17 cellular contexts compared by ENCODE assay signal in the genomic region with DNA sequence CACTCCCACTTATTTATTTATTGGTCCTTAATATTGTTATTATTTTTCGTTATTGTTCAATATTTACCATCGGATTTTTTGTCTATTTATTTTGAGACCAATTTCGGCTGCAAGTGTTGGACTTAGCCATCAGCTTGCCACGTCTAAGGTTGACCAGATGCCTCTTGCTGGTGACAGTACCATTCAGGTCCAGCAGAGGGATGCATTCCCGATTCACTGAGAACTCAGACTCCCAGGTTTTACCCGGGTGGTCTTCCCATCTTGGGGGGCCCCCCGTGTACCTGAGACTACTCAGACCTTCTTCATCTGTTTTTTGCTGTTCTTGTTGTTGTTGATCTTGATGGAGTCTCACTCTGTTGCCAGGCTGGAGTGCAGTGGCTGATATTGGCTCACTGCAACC.
DNase-seq lines count a peak whose midpoint lies in the region; ATAC-seq and TF ChIP-seq lines count a peak whose summit lies in the region.
"Had no signal": no experiment of that assay in that cellular context is flagged by ENCODE, and none has a peak within 500 bp of the region (broad histone marks: within the 10 kb centered on the region; RNA-seq: fewer than 3 reads in every experiment).

No MANE protein-coding gene starts in this region.

- H3K9me3 Mint-ChIP-seq in natural killer cell: peaks cover 18 to 19% of the 10 kb centered on the region in 2 donors
- H3K9me3 Mint-ChIP-seq in natural killer cell treated with Interleukin-12 subunit alpha and Interleukin-12 subunit beta and Interleukin-15 and Interleukin-18, amount 100 ng/mL, for 72 hours: peaks cover 26% of the 10 kb centered on the region
- H3K9me3 Mint-ChIP-seq in endodermal cell: peaks cover 82% of the 10 kb centered on the region
- peaks cover 55% of the 10 kb centered on the region for H3K9me3 Mint-ChIP-seq in type B pancreatic cell
- peaks cover 14 to 81% (median 59%) of the 10 kb centered on the region in 11 donors for H3K9me3 Mint-ChIP-seq in naive thymus-derived CD4-positive, alpha-beta T cell

- H3K27me3 Mint-ChIP-seq in natural killer cell (ENCODE audit: low read depth in 2 of 2): no peaks in the 10 kb centered on the region
- H3K27me3 Mint-ChIP-seq in natural killer cell treated with Interleukin-12 subunit alpha and Interleukin-12 subunit beta and Interleukin-15 and Interleukin-18, amount 100 ng/mL, for 72 hours: no peaks in the 10 kb centered on the region
- H3K27me3 Mint-ChIP-seq in endodermal cell (ENCODE audit: insufficient read depth): no peaks in the 10 kb centered on the region
- no peaks in the 10 kb centered on the region for H3K27me3 Mint-ChIP-seq in type B pancreatic cell
- H3K27me3 Mint-ChIP-seq in naive thymus-derived CD4-positive, alpha-beta T cell: no peaks in the 10 kb centered on the region

- no peak overlapping the region for H3K9ac ChIP-seq in endodermal cell (ENCODE audit: extremely low read depth, low read length, poor library complexity, severe bottlenecking)
- H3K9ac ChIP-seq: BLaER1 treated with 17β-estradiol and CSF1 and Interleukin-3, amounts not matched to agents 10 nM and 100 nM had no signal

- POLR2A ChIA-PET in naive thymus-derived CD4-positive, alpha-beta T cell (lab: Charles Lee): no interaction called here

- 91 to 92% methylated on average over 6 to 7 of the region's 7 CpGs for WGBS in endodermal cell (ENCODE audit: insufficient coverage in 1 of 2, insufficient read length in 1 of 2), 2 experiments

- H3K4me3 Mint-ChIP-seq in natural killer cell (peak overlapping the region; percentile 3), endodermal cell (no peak overlapping the region), type B pancreatic cell (no peak overlapping the region)
- no peak overlapping the region for H3K4me3 Mint-ChIP-seq in natural killer cell treated with Interleukin-12 subunit alpha and Interleukin-12 subunit beta and Interleukin-15 and Interleukin-18, amount 100 ng/mL, for 72 hours
- peak overlapping the region in 1 of 10 donors; percentile 12 for H3K4me3 Mint-ChIP-seq in naive thymus-derived CD4-positive, alpha-beta T cell

- in situ Hi-C loops in KBM-7 (cut with MboI; ENCODE audit: low pct_unique_long_range_greater_than_20kb, low sequenced_read_pairs): no loop called here

- no peak overlapping the region for H3K27ac ChIP-seq in endodermal cell (ENCODE audit: low read depth, low read length)
- no peak overlapping the region for H3K27ac ChIP-seq in naive thymus-derived CD4-positive, alpha-beta T cell (ENCODE audit: low read depth, low read length)
- H3K27ac ChIP-seq: BLaER1 treated with 17β-estradiol and CSF1 and Interleukin-3, amounts not matched to agents 10 nM and 100 nM; Peyer's patch; testis had no signal

- CTCF ChIA-PET in naive thymus-derived CD4-positive, alpha-beta T cell (lab: Charles Lee): no interaction called here

- H3K27me3 ChIP-seq in endodermal cell (ENCODE audit: control insufficient read depth, insufficient read depth, low read length, poor library complexity, severe bottlenecking): no peaks in the 10 kb centered on the region
- no peaks in the 10 kb centered on the region for H3K27me3 ChIP-seq in naive thymus-derived CD4-positive, alpha-beta T cell (ENCODE audit: control insufficient read depth in 2 of 2, insufficient read depth in 2 of 2, low read length in 2 of 2)
- H3K27me3 ChIP-seq: BLaER1 treated with 17β-estradiol and CSF1 and Interleukin-3, amounts not matched to agents 10 nM and 100 nM; Peyer's patch; testis had no signal

- H3K9me3 ChIP-seq in endodermal cell (ENCODE audit: control insufficient read depth, low read length): peaks cover 45% of the 10 kb centered on the region
- peaks cover 0 to 40% (median 13%) of the 10 kb centered on the region in 3 experiments for H3K9me3 ChIP-seq in naive thymus-derived CD4-positive, alpha-beta T cell (ENCODE audit: control insufficient read depth in 2 of 3, low read length in 3 of 3)
- H3K9me3 ChIP-seq: testis had no signal

- DNase-seq in natural killer cell (no peak), KBM-7 (peak; percentile 19), endodermal cell (peak; percentile 71), type B pancreatic cell (ENCODE audit: extremely low spot score, unreplicated experiment) (peak; percentile 25), GM19238 (ENCODE audit: insufficient read length, low spot score) (no peak)
- DNase-seq in natural killer cell treated with Interleukin-12 subunit alpha and Interleukin-12 subunit beta and Interleukin-15 and Interleukin-18, amount 100 ng/mL, for 72 hours (ENCODE audit: low spot score): no peak
- no peak for DNase-seq in naive thymus-derived CD4-positive, alpha-beta T cell
- DNase-seq: activated CD4-positive, CD25-positive, alpha-beta regulatory T cell; activated CD8-positive, alpha-beta memory T cell treated with anti-CD3 and anti-CD28 coated beads, Interleukin-2, amount 50 U/mL, for 4 hours; activated naive CD4-positive, alpha-beta T cell treated with anti-CD3 and anti-CD28 coated beads, Interleukin-2, amount 50 U/mL, for 16 hours; NCI-H1105 treated with DMSO at 0.1 percent for 48 hours; Peyer's patch; posterior cingulate gyrus; testis had no signal

- peaks cover 13% of the 10 kb centered on the region for H3K36me3 ChIP-seq in endodermal cell (ENCODE audit: control insufficient read depth, insufficient read depth, low read length)
- peaks cover 0 to 8% (median 0%) of the 10 kb centered on the region in 3 experiments for H3K36me3 ChIP-seq in naive thymus-derived CD4-positive, alpha-beta T cell (ENCODE audit: control insufficient read depth in 2 of 3, insufficient read depth in 3 of 3, low read length in 3 of 3)
- H3K36me3 ChIP-seq: Peyer's patch had no signal

- intact Hi-C loops in natural killer cell (cut with micrococcal nuclease): loop anchor here (10.0 kb wide), 2 partner anchors 547 to 937 kb away; no protein-coding TSS in a partner anchor
- intact Hi-C loops in naive thymus-derived CD4-positive, alpha-beta T cell (cut with micrococcal nuclease): no loop called here

- H3K4me3 ChIP-seq in endodermal cell (ENCODE audit: low read length): no peak overlapping the region
- H3K4me3 ChIP-seq in naive thymus-derived CD4-positive, alpha-beta T cell (ENCODE audit: low read length): no peak overlapping the region
- H3K4me3 ChIP-seq: BLaER1 treated with 17β-estradiol and CSF1 and Interleukin-3, amounts not matched to agents 10 nM and 100 nM; Peyer's patch; testis had no signal

- peaks cover 0 to 5% of the 10 kb centered on the region in 2 donors for H3K4me1 Mint-ChIP-seq in natural killer cell
- H3K4me1 Mint-ChIP-seq in natural killer cell treated with Interleukin-12 subunit alpha and Interleukin-12 subunit beta and Interleukin-15 and Interleukin-18, amount 100 ng/mL, for 72 hours (ENCODE audit: low read depth in 2 of 2): no peaks in the 10 kb centered on the region
- no peaks in the 10 kb centered on the region for H3K4me1 Mint-ChIP-seq in endodermal cell
- no peaks in the 10 kb centered on the region for H3K4me1 Mint-ChIP-seq in type B pancreatic cell (ENCODE audit: unreplicated experiment)
- peaks cover 0 to 9% (median 0%) of the 10 kb centered on the region in 7 donors for H3K4me1 Mint-ChIP-seq in naive thymus-derived CD4-positive, alpha-beta T cell

- H3K27ac Mint-ChIP-seq in natural killer cell (no peak overlapping the region), endodermal cell (no peak overlapping the region), type B pancreatic cell (no peak overlapping the region)
- no peak overlapping the region for H3K27ac Mint-ChIP-seq in natural killer cell treated with Interleukin-12 subunit alpha and Interleukin-12 subunit beta and Interleukin-15 and Interleukin-18, amount 100 ng/mL, for 72 hours
- no peak overlapping the region for H3K27ac Mint-ChIP-seq in naive thymus-derived CD4-positive, alpha-beta T cell

- no peaks in the 10 kb centered on the region for H3K4me1 ChIP-seq in endodermal cell (ENCODE audit: control insufficient read depth, insufficient read depth, low read length)
- no peaks in the 10 kb centered on the region for H3K4me1 ChIP-seq in naive thymus-derived CD4-positive, alpha-beta T cell (ENCODE audit: control insufficient read depth in 2 of 2, insufficient read depth in 2 of 2, low read length in 2 of 2)
- H3K4me1 ChIP-seq: Peyer's patch, testis had no signal

- TF ChIP-seq CTCF in natural killer cell (IDR thresholded peaks at IDR 0.05): no peak
- peak; percentile 58 for TF ChIP-seq CTCF in endodermal cell (conservative IDR thresholded peaks at IDR 0.05)
- TF ChIP-seq CTCF in type B pancreatic cell (conservative IDR thresholded peaks at IDR 0.05): peak; percentile 55

- ATAC-seq in natural killer cell (no peak), HG03196 (IDR thresholded peaks at IDR 0.05; ENCODE audit: unreplicated experiment) (no peak)
- no peak for ATAC-seq in natural killer cell treated with Interleukin-12 subunit alpha and Interleukin-12 subunit beta and Interleukin-15 and Interleukin-18, amount 100 ng/mL, for 72 hours
- ATAC-seq in naive thymus-derived CD4-positive, alpha-beta T cell: no peak
- ATAC-seq: HepG2 had no signal

- H3K36me3 Mint-ChIP-seq in natural killer cell (peaks cover 63% of the 10 kb centered on the region), endodermal cell (ENCODE audit: low read depth) (peaks cover 62% of the 10 kb centered on the region), type B pancreatic cell (peaks cover 70% of the 10 kb centered on the region)
- H3K36me3 Mint-ChIP-seq in natural killer cell treated with Interleukin-12 subunit alpha and Interleukin-12 subunit beta and Interleukin-15 and Interleukin-18, amount 100 ng/mL, for 72 hours: peaks cover 59% of the 10 kb centered on the region
- peaks cover 29 to 88% (median 78%) of the 10 kb centered on the region in 5 donors for H3K36me3 Mint-ChIP-seq in naive thymus-derived CD4-positive, alpha-beta T cell

Comparison
In these comparisons a context has a peak if more than half of its experiments do, and no peak if none do; other contexts are left out.
1. DNase-seq: peak in KBM-7 (single experiment), endodermal cell (single experiment) and type B pancreatic cell (single experiment); none in natural killer cell (single experiment), natural killer cell treated with Interleukin-12 subunit alpha and Interleukin-12 subunit beta and Interleukin-15 and Interleukin-18, amount 100 ng/mL, for 72 hours (single experiment), naive thymus-derived CD4-positive, alpha-beta T cell (0 of 9) and GM19238 (single experiment).